In the genomic region with DNA sequence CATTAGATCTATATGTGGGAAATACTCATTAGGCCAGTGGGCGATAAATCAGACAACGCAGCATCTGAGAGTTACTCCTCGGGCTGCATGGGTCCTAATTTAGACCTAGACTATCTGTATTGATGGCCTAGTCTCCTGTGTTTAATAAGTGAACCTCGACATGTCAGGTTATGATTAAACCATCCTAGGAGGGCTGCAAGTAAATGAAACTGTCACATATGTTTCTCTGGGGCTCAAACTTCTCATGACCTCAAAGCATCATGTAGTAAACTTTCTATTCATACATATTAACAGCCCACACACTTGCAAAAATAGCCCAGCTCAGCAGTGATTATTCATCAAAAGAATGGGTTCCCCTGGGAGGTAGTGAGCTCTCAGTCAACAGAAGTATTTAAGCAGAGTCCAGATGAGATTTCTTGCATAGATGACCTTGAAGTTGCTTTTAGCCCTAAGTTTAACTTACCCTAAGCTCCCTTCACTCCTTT, we compare ENCODE assay signal across 1 cellular context.
TF ChIP-seq lines count a peak whose summit lies in the region.

No MANE protein-coding gene starts in this region.

TF ChIP-seq in GM12878, 131 proteins besides CTCF, POLR2A, EP300 and RAD21 (continued from another document and continues in another):
- TF ChIP-seq, protein P1, sequence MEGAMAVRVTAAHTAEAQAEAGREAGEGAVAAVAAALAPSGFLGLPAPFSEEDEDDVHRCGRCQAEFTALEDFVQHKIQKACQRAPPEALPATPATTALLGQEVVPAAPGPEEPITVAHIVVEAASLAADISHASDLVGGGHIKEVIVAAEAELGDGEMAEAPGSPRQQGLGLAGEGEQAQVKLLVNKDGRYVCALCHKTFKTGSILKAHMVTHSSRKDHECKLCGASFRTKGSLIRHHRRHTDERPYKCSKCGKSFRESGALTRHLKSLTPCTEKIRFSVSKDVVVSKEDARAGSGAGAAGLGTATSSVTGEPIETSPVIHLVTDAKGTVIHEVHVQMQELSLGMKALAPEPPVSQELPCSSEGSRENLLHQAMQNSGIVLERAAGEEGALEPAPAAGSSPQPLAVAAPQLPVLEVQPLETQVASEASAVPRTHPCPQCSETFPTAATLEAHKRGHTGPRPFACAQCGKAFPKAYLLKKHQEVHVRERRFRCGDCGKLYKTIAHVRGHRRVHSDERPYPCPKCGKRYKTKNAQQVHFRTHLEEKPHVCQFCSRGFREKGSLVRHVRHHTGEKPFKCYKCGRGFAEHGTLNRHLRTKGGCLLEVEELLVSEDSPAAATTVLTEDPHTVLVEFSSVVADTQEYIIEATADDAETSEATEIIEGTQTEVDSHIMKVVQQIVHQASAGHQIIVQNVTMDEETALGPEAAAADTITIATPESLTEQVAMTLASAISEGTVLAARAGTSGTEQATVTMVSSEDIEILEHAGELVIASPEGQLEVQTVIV (IDR thresholded peaks at IDR 0.05; ENCODE audit: borderline replicate concordance, partially characterized antibody) = no peak
- no peak for TF ChIP-seq TARDBP (IDR thresholded peaks at IDR 0.05; ENCODE audit: borderline replicate concordance)
- TF ChIP-seq YBX1 (IDR thresholded peaks at IDR 0.05) = no peak
- TF ChIP-seq HDAC2 (IDR thresholded peaks at IDR 0.05) = no peak
- no peak for TF ChIP-seq FOXK2 (IDR thresholded peaks at IDR 0.05)
- TF ChIP-seq SIN3A (IDR thresholded peaks at IDR 0.05; ENCODE audit: low read depth, low read length) = no peak
- TF ChIP-seq, protein P2, sequence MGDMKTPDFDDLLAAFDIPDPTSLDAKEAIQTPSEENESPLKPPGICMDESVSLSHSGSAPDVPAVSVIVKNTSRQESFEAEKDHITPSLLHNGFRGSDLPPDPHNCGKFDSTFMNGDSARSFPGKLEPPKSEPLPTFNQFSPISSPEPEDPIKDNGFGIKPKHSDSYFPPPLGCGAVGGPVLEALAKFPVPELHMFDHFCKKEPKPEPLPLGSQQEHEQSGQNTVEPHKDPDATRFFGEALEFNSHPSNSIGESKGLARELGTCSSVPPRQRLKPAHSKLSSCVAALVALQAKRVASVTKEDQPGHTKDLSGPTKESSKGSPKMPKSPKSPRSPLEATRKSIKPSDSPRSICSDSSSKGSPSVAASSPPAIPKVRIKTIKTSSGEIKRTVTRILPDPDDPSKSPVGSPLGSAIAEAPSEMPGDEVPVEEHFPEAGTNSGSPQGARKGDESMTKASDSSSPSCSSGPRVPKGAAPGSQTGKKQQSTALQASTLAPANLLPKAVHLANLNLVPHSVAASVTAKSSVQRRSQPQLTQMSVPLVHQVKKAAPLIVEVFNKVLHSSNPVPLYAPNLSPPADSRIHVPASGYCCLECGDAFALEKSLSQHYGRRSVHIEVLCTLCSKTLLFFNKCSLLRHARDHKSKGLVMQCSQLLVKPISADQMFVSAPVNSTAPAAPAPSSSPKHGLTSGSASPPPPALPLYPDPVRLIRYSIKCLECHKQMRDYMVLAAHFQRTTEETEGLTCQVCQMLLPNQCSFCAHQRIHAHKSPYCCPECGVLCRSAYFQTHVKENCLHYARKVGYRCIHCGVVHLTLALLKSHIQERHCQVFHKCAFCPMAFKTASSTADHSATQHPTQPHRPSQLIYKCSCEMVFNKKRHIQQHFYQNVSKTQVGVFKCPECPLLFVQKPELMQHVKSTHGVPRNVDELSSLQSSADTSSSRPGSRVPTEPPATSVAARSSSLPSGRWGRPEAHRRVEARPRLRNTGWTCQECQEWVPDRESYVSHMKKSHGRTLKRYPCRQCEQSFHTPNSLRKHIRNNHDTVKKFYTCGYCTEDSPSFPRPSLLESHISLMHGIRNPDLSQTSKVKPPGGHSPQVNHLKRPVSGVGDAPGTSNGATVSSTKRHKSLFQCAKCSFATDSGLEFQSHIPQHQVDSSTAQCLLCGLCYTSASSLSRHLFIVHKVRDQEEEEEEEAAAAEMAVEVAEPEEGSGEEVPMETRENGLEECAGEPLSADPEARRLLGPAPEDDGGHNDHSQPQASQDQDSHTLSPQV (IDR thresholded peaks at IDR 0.05) = no peak
- TF ChIP-seq TBL1XR1 (IDR thresholded peaks at IDR 0.05; ENCODE audit: low read depth, low read length) = peak; percentile 79
- TF ChIP-seq NR2C2 (IDR thresholded peaks at IDR 0.05; ENCODE audit: borderline replicate concordance, control insufficient read depth, insufficient read length, low read depth) = no peak
- TF ChIP-seq, protein P3, sequence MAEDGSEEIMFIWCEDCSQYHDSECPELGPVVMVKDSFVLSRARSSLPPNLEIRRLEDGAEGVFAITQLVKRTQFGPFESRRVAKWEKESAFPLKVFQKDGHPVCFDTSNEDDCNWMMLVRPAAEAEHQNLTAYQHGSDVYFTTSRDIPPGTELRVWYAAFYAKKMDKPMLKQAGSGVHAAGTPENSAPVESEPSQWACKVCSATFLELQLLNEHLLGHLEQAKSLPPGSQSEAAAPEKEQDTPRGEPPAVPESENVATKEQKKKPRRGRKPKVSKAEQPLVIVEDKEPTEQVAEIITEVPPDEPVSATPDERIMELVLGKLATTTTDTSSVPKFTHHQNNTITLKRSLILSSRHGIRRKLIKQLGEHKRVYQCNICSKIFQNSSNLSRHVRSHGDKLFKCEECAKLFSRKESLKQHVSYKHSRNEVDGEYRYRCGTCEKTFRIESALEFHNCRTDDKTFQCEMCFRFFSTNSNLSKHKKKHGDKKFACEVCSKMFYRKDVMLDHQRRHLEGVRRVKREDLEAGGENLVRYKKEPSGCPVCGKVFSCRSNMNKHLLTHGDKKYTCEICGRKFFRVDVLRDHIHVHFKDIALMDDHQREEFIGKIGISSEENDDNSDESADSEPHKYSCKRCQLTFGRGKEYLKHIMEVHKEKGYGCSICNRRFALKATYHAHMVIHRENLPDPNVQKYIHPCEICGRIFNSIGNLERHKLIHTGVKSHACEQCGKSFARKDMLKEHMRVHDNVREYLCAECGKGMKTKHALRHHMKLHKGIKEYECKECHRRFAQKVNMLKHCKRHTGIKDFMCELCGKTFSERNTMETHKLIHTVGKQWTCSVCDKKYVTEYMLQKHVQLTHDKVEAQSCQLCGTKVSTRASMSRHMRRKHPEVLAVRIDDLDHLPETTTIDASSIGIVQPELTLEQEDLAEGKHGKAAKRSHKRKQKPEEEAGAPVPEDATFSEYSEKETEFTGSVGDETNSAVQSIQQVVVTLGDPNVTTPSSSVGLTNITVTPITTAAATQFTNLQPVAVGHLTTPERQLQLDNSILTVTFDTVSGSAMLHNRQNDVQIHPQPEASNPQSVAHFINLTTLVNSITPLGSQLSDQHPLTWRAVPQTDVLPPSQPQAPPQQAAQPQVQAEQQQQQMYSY (CRISPR knock-in tag; IDR thresholded peaks at IDR 0.05) = no peak
- TF ChIP-seq PML (IDR thresholded peaks at IDR 0.05; ENCODE audit: low read length) = no peak
- peak; percentile 88 for TF ChIP-seq MTA2 (IDR thresholded peaks at IDR 0.05; ENCODE audit: low read depth)
- TF ChIP-seq RCOR1 (conservative IDR thresholded peaks at IDR 0.05; ENCODE audit: low read depth, low read length) = peak; percentile 89; the same call in 1 of the 2 replicates
- no peak for TF ChIP-seq SMAD5 (IDR thresholded peaks at IDR 0.05; ENCODE audit: low read depth)
- no peak for TF ChIP-seq JUND (IDR thresholded peaks at IDR 0.05; ENCODE audit: low read depth, low read length)
- TF ChIP-seq CREB1 (IDR thresholded peaks at IDR 0.05; ENCODE audit: low read depth) = 0 out of 2 replicates have a peak, but pooled peaks have one; percentile 57
- TF ChIP-seq, protein P4, sequence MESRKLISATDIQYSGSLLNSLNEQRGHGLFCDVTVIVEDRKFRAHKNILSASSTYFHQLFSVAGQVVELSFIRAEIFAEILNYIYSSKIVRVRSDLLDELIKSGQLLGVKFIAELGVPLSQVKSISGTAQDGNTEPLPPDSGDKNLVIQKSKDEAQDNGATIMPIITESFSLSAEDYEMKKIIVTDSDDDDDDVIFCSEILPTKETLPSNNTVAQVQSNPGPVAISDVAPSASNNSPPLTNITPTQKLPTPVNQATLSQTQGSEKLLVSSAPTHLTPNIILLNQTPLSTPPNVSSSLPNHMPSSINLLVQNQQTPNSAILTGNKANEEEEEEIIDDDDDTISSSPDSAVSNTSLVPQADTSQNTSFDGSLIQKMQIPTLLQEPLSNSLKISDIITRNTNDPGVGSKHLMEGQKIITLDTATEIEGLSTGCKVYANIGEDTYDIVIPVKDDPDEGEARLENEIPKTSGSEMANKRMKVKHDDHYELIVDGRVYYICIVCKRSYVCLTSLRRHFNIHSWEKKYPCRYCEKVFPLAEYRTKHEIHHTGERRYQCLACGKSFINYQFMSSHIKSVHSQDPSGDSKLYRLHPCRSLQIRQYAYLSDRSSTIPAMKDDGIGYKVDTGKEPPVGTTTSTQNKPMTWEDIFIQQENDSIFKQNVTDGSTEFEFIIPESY (IDR thresholded peaks at IDR 0.05) = no peak
- no peak for TF ChIP-seq SIX5 (IDR thresholded peaks at IDR 0.05; ENCODE audit: low read depth, low read length, severe bottlenecking)
- peak; percentile 52; the same call in 1 of the 2 replicates for TF ChIP-seq CHD2 (IDR thresholded peaks at IDR 0.05; ENCODE audit: borderline replicate concordance, low read depth, low read length)
- TF ChIP-seq SREBF2 (IDR thresholded peaks at IDR 0.05; ENCODE audit: low read length) = no peak
- peak; percentile 95; the same call in 1 of the 2 replicates for TF ChIP-seq SMARCA5 (IDR thresholded peaks at IDR 0.05)
- no peak for TF ChIP-seq CHD1 (IDR thresholded peaks at IDR 0.05; ENCODE audit: low read depth, low read length)
- TF ChIP-seq, protein P5, sequence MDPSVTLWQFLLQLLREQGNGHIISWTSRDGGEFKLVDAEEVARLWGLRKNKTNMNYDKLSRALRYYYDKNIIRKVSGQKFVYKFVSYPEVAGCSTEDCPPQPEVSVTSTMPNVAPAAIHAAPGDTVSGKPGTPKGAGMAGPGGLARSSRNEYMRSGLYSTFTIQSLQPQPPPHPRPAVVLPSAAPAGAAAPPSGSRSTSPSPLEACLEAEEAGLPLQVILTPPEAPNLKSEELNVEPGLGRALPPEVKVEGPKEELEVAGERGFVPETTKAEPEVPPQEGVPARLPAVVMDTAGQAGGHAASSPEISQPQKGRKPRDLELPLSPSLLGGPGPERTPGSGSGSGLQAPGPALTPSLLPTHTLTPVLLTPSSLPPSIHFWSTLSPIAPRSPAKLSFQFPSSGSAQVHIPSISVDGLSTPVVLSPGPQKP (IDR thresholded peaks at IDR 0.05; ENCODE audit: low read depth, low read length) = no peak
- TF ChIP-seq, protein P6, sequence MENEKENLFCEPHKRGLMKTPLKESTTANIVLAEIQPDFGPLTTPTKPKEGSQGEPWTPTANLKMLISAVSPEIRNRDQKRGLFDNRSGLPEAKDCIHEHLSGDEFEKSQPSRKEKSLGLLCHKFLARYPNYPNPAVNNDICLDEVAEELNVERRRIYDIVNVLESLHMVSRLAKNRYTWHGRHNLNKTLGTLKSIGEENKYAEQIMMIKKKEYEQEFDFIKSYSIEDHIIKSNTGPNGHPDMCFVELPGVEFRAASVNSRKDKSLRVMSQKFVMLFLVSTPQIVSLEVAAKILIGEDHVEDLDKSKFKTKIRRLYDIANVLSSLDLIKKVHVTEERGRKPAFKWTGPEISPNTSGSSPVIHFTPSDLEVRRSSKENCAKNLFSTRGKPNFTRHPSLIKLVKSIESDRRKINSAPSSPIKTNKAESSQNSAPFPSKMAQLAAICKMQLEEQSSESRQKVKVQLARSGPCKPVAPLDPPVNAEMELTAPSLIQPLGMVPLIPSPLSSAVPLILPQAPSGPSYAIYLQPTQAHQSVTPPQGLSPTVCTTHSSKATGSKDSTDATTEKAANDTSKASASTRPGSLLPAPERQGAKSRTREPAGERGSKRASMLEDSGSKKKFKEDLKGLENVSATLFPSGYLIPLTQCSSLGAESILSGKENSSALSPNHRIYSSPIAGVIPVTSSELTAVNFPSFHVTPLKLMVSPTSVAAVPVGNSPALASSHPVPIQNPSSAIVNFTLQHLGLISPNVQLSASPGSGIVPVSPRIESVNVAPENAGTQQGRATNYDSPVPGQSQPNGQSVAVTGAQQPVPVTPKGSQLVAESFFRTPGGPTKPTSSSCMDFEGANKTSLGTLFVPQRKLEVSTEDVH (IDR thresholded peaks at IDR 0.05; ENCODE audit: low read depth, partially characterized antibody) = no peak
- TF ChIP-seq ZNF274 (IDR thresholded peaks at IDR 0.05; ENCODE audit: insufficient read depth, insufficient read length) = no peak
- TF ChIP-seq EGR1 (IDR thresholded peaks at IDR 0.05; ENCODE audit: borderline replicate concordance in 1 of 2, low read depth in 2 of 2, low read length in 2 of 2) = 0 out of 3 replicates have a peak, but pooled peaks of 1 of the 2 experiments have one; percentile 19
- TF ChIP-seq, protein P7, sequence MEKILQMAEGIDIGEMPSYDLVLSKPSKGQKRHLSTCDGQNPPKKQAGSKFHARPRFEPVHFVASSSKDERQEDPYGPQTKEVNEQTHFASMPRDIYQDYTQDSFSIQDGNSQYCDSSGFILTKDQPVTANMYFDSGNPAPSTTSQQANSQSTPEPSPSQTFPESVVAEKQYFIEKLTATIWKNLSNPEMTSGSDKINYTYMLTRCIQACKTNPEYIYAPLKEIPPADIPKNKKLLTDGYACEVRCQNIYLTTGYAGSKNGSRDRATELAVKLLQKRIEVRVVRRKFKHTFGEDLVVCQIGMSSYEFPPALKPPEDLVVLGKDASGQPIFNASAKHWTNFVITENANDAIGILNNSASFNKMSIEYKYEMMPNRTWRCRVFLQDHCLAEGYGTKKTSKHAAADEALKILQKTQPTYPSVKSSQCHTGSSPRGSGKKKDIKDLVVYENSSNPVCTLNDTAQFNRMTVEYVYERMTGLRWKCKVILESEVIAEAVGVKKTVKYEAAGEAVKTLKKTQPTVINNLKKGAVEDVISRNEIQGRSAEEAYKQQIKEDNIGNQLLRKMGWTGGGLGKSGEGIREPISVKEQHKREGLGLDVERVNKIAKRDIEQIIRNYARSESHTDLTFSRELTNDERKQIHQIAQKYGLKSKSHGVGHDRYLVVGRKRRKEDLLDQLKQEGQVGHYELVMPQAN (conservative IDR thresholded peaks at IDR 0.05) = no peak
- 0 out of 2 replicates have a peak, but pooled peaks have one; percentile 51 for TF ChIP-seq FOXM1 (IDR thresholded peaks at IDR 0.05; ENCODE audit: low read depth, low read length)
- TF ChIP-seq TCF12 (IDR thresholded peaks at IDR 0.05; ENCODE audit: low read depth, low read length) = no peak
- peak; percentile 72; the same call in 1 of the 2 replicates for TF ChIP-seq NBN (IDR thresholded peaks at IDR 0.05)
- TF ChIP-seq ZNF207 (IDR thresholded peaks at IDR 0.05; ENCODE audit: borderline replicate concordance) = no peak
- TF ChIP-seq TCF3 (IDR thresholded peaks at IDR 0.05; ENCODE audit: borderline replicate concordance, insufficient read depth, low read depth, low read length) = no peak
- no peak for TF ChIP-seq KAT2A (conservative IDR thresholded peaks at IDR 0.05; ENCODE audit: control insufficient read depth, low read depth, low read length)
- TF ChIP-seq NFYA (IDR thresholded peaks at IDR 0.05; ENCODE audit: borderline replicate concordance, low read depth, low read length) = no peak
- no peak for TF ChIP-seq NRF1 (conservative IDR thresholded peaks at IDR 0.05; ENCODE audit: low read depth, low read length)
